Comparison of ENCODE assay signal across 15 cellular contexts in genomic region chr4:72899214-72899613, GRCh38.
"Had no signal": no experiment of that assay in that cellular context is flagged by ENCODE, and none has a peak within 500 bp of the region (broad histone marks: within the 10 kb centered on the region; RNA-seq: fewer than 3 reads in every experiment).

No MANE protein-coding gene starts in this region.

- H3K9me3 ChIP-seq: heart right ventricle, pancreas, sigmoid colon, spleen had no signal

- H3K9me3 Mint-ChIP-seq: activated CD4-positive, alpha-beta T cell treated with anti-CD3 and anti-CD28 coated beads, Interleukin-2, amount 10 ng/mL, durations not matched to agents 7 days and 5 days; activated T-cell treated with anti-CD3 and anti-CD28 coated beads, Interleukin-2, amount 50 U/mL, for 24 hours; activated T-helper 2 cell treated with anti-CD3 and anti-CD28 coated beads, Interferon-gamma antibody, Interleukin-2, Interleukin-4, amounts not matched to agents 10 μg/mL and 5 μg/mL and 100 μg/mL, durations not matched to agents 14 hours and 24 hours and 36 hours had no signal

- H3K27me3 ChIP-seq: heart right ventricle, pancreas, sigmoid colon, spleen had no signal

- H3K27ac Mint-ChIP-seq: activated CD4-positive, alpha-beta T cell treated with anti-CD3 and anti-CD28 coated beads, Interleukin-2, amount 10 ng/mL, durations not matched to agents 7 days and 5 days; activated CD8-positive, alpha-beta T cell treated with anti-CD3 and anti-CD28 coated beads, Interleukin-2, amount 10 ng/mL, durations not matched to agents 7 days and 5 days; activated T-cell treated with anti-CD3 and anti-CD28 coated beads, Interleukin-2, amount 50 U/mL, for 24 hours; activated T-helper 2 cell treated with anti-CD3 and anti-CD28 coated beads, Interferon-gamma antibody, Interleukin-2, Interleukin-4, amounts not matched to agents 10 μg/mL and 5 μg/mL and 100 μg/mL, durations not matched to agents 14 hours and 24 hours and 36 hours; naive thymus-derived CD8-positive, alpha-beta T cell; stimulated activated naive B cell treated with anti-CD40 and anti-IgM and Interleukin-4, amounts not matched to agents 10 μg/mL and 1 μg/mL and 100 μg/mL, for 72 hours had no signal

- H3K27ac ChIP-seq: heart right ventricle, pancreas, sigmoid colon, spleen had no signal

- H3K4me3 ChIP-seq: heart right ventricle, pancreas, sigmoid colon, spleen had no signal

- H3K36me3 ChIP-seq: heart right ventricle, pancreas, sigmoid colon, spleen had no signal

- H3K4me3 Mint-ChIP-seq: activated CD4-positive, alpha-beta T cell treated with anti-CD3 and anti-CD28 coated beads, Interleukin-2, amount 10 ng/mL, durations not matched to agents 7 days and 5 days; activated CD8-positive, alpha-beta T cell treated with anti-CD3 and anti-CD28 coated beads, Interleukin-2, amount 10 ng/mL, durations not matched to agents 7 days and 5 days; activated T-cell treated with anti-CD3 and anti-CD28 coated beads, Interleukin-2, amount 50 U/mL, for 24 hours; naive thymus-derived CD8-positive, alpha-beta T cell; stimulated activated naive B cell treated with anti-CD40 and anti-IgM and Interleukin-4, amounts not matched to agents 10 μg/mL and 1 μg/mL and 100 μg/mL, for 72 hours had no signal

- H3K36me3 Mint-ChIP-seq: naive thymus-derived CD8-positive, alpha-beta T cell; stimulated activated naive B cell treated with anti-CD40 and anti-IgM and Interleukin-4, amounts not matched to agents 10 μg/mL and 1 μg/mL and 100 μg/mL, for 72 hours had no signal

- DNase-seq: activated CD4-positive, alpha-beta T cell treated with anti-CD3 and anti-CD28 coated beads, Interleukin-2, amount 10 ng/mL, durations not matched to agents 7 days and 5 days; activated CD8-positive, alpha-beta T cell treated with anti-CD3 and anti-CD28 coated beads, Interleukin-2, amount 10 ng/mL, durations not matched to agents 7 days and 5 days; activated naive CD4-positive, alpha-beta T cell treated with Interleukin-2 at 50 U/mL for 16 hours; activated T-cell treated with anti-CD3 and anti-CD28 coated beads, Interleukin-2, amount 50 U/mL, for 24 hours; cerebellar nuclear complex; effector CD4-positive, alpha-beta T cell; heart right ventricle; left cardiac atrium; naive thymus-derived CD8-positive, alpha-beta T cell; pancreas; sigmoid colon; spleen; stimulated activated naive B cell treated with anti-CD40 and anti-IgM and Interleukin-4, amounts not matched to agents 10 μg/mL and 1 μg/mL and 100 μg/mL, for 72 hours; T1000 had no signal

- H3K4me1 ChIP-seq: sigmoid colon, spleen had no signal

- H3K27me3 Mint-ChIP-seq: activated CD4-positive, alpha-beta T cell treated with anti-CD3 and anti-CD28 coated beads, Interleukin-2, amount 10 ng/mL, durations not matched to agents 7 days and 5 days; stimulated activated naive B cell treated with anti-CD40 and anti-IgM and Interleukin-4, amounts not matched to agents 10 μg/mL and 1 μg/mL and 100 μg/mL, for 72 hours had no signal

- H3K4me1 Mint-ChIP-seq: activated CD4-positive, alpha-beta T cell treated with anti-CD3 and anti-CD28 coated beads, Interleukin-2, amount 10 ng/mL, durations not matched to agents 7 days and 5 days; naive thymus-derived CD8-positive, alpha-beta T cell; stimulated activated naive B cell treated with anti-CD40 and anti-IgM and Interleukin-4, amounts not matched to agents 10 μg/mL and 1 μg/mL and 100 μg/mL, for 72 hours had no signal
